ENCODE assay signal across 16 cellular contexts in genomic region chr5:65548281-65548680, GRCh38. TPM values are rescaled to one million over a fixed set of nuclear protein-coding genes. Genes with fewer than 3 reads are reported as not detected.
DNase-seq lines count a peak whose midpoint lies in the region; ATAC-seq and TF ChIP-seq lines count a peak whose summit lies in the region.
"Had no signal": no experiment of that assay in that cellular context is flagged by ENCODE, and none has a peak within 500 bp of the region (broad histone marks: within the 10 kb centered on the region; RNA-seq: fewer than 3 reads in every experiment).

No MANE protein-coding gene starts in this region.

- POLR2A ChIA-PET in activated CD8-positive, alpha-beta T cell treated with anti-CD3 and anti-CD28 coated beads for 36 hours (lab: Charles Lee) = no interaction called here
- POLR2A ChIA-PET in activated CD8-positive, alpha-beta T cell treated with anti-CD3 and anti-CD28 coated beads, Interleukin-2, amount 10 ng/mL, durations not matched to agents 7 days and 5 days (lab: Charles Lee) = interaction anchor here (3.7 kb wide), 1 partner anchor 14 kb away, joined by 17 read pairs; the partner anchor contains the start of genes CENPK and PPWD1
- POLR2A ChIA-PET in activated CD4-positive, alpha-beta memory T cell treated with anti-CD3 and anti-CD28 coated beads for 36 hours (lab: Charles Lee) = no interaction called here

- H3K4me3 Mint-ChIP-seq in activated CD8-positive, alpha-beta T cell treated with anti-CD3 and anti-CD28 coated beads for 36 hours = no peak overlapping the region
- H3K4me3 Mint-ChIP-seq in activated CD8-positive, alpha-beta T cell treated with anti-CD3 and anti-CD28 coated beads, Interleukin-2, amount 10 ng/mL, durations not matched to agents 7 days and 5 days = no peak overlapping the region
- no peak overlapping the region for H3K4me3 Mint-ChIP-seq in activated T-cell treated with anti-CD3 and anti-CD28 coated beads, Interleukin-2, amount 50 U/mL, for 72 hours
- H3K4me3 Mint-ChIP-seq in activated CD4-positive, alpha-beta memory T cell treated with anti-CD3 and anti-CD28 coated beads for 36 hours = no peak overlapping the region
- no peak overlapping the region for H3K4me3 Mint-ChIP-seq in stimulated activated effector memory CD8-positive, alpha-beta T cell treated with anti-CD3 and anti-CD28 coated beads, Interleukin-12 subunit alpha, Interleukin-12 subunit beta, amount 100 ng/mL, for 72 hours
- H3K4me3 Mint-ChIP-seq: CD8-positive, alpha-beta T cell; HFFc6 had no signal

- CTCF ChIA-PET in activated CD8-positive, alpha-beta T cell treated with anti-CD3 and anti-CD28 coated beads for 36 hours (lab: Charles Lee) = no interaction called here
- CTCF ChIA-PET in activated CD8-positive, alpha-beta T cell treated with anti-CD3 and anti-CD28 coated beads, Interleukin-2, amount 10 ng/mL, durations not matched to agents 7 days and 5 days (lab: Charles Lee) = no interaction called here
- CTCF ChIA-PET in activated CD4-positive, alpha-beta memory T cell treated with anti-CD3 and anti-CD28 coated beads for 36 hours (lab: Charles Lee) = interaction anchor here (0.6 kb wide), 1 partner anchor 11 kb away, joined by 6 read pairs; no protein-coding TSS in a partner anchor

- no peak overlapping the region for H3K27ac Mint-ChIP-seq in activated CD8-positive, alpha-beta T cell treated with anti-CD3 and anti-CD28 coated beads for 36 hours
- no peak overlapping the region for H3K27ac Mint-ChIP-seq in activated CD8-positive, alpha-beta T cell treated with anti-CD3 and anti-CD28 coated beads, Interleukin-2, amount 10 ng/mL, durations not matched to agents 7 days and 5 days
- H3K27ac Mint-ChIP-seq in activated T-cell treated with anti-CD3 and anti-CD28 coated beads, Interleukin-2, amount 50 U/mL, for 72 hours = no peak overlapping the region
- no peak overlapping the region for H3K27ac Mint-ChIP-seq in activated CD4-positive, alpha-beta memory T cell treated with anti-CD3 and anti-CD28 coated beads for 36 hours
- H3K27ac Mint-ChIP-seq in stimulated activated effector memory CD8-positive, alpha-beta T cell treated with anti-CD3 and anti-CD28 coated beads, Interleukin-12 subunit alpha, Interleukin-12 subunit beta, amount 100 ng/mL, for 72 hours = peak overlapping the region; percentile 67
- H3K27ac Mint-ChIP-seq: CD8-positive, alpha-beta T cell; HFFc6 had no signal

- peaks cover 64% of the 10 kb centered on the region for H3K36me3 Mint-ChIP-seq in activated CD8-positive, alpha-beta T cell treated with anti-CD3 and anti-CD28 coated beads for 36 hours (ENCODE audit: low read depth)
- peaks cover 70% of the 10 kb centered on the region for H3K36me3 Mint-ChIP-seq in activated CD8-positive, alpha-beta T cell treated with anti-CD3 and anti-CD28 coated beads, Interleukin-2, amount 10 ng/mL, durations not matched to agents 7 days and 5 days (ENCODE audit: low read depth)
- H3K36me3 Mint-ChIP-seq in activated T-cell treated with anti-CD3 and anti-CD28 coated beads, Interleukin-2, amount 50 U/mL, for 72 hours (ENCODE audit: insufficient read depth in 2 of 2) = peaks cover 3 to 41% of the 10 kb centered on the region in 2 donors
- H3K36me3 Mint-ChIP-seq in activated CD4-positive, alpha-beta memory T cell treated with anti-CD3 and anti-CD28 coated beads for 36 hours = peaks cover 65% of the 10 kb centered on the region
- H3K36me3 Mint-ChIP-seq in stimulated activated effector memory CD8-positive, alpha-beta T cell treated with anti-CD3 and anti-CD28 coated beads, Interleukin-12 subunit alpha, Interleukin-12 subunit beta, amount 100 ng/mL, for 72 hours = peaks cover 97% of the 10 kb centered on the region

- H3K4me1 Mint-ChIP-seq in activated CD8-positive, alpha-beta T cell treated with anti-CD3 and anti-CD28 coated beads for 36 hours (ENCODE audit: low read depth) = peaks cover 3% of the 10 kb centered on the region
- peaks cover 10% of the 10 kb centered on the region for H3K4me1 Mint-ChIP-seq in activated CD8-positive, alpha-beta T cell treated with anti-CD3 and anti-CD28 coated beads, Interleukin-2, amount 10 ng/mL, durations not matched to agents 7 days and 5 days (ENCODE audit: low read depth)
- peaks cover 12% of the 10 kb centered on the region for H3K4me1 Mint-ChIP-seq in activated T-cell treated with anti-CD3 and anti-CD28 coated beads, Interleukin-2, amount 50 U/mL, for 72 hours (ENCODE audit: low read depth)
- peaks cover 10% of the 10 kb centered on the region for H3K4me1 Mint-ChIP-seq in activated CD4-positive, alpha-beta memory T cell treated with anti-CD3 and anti-CD28 coated beads for 36 hours (ENCODE audit: low read depth)
- peaks cover 16% of the 10 kb centered on the region for H3K4me1 Mint-ChIP-seq in stimulated activated effector memory CD8-positive, alpha-beta T cell treated with anti-CD3 and anti-CD28 coated beads, Interleukin-12 subunit alpha, Interleukin-12 subunit beta, amount 100 ng/mL, for 72 hours

- peak; percentile 13 for ATAC-seq in activated CD8-positive, alpha-beta T cell treated with anti-CD3 and anti-CD28 coated beads for 36 hours
- no peak for ATAC-seq in activated CD8-positive, alpha-beta T cell treated with anti-CD3 and anti-CD28 coated beads, Interleukin-2, amount 10 ng/mL, durations not matched to agents 7 days and 5 days
- ATAC-seq in activated T-cell treated with anti-CD3 and anti-CD28 coated beads, Interleukin-2, amount 50 U/mL, for 72 hours (replicated peaks in 1 of 2) = peak; percentile 74 to 92
- ATAC-seq in stimulated activated effector memory CD8-positive, alpha-beta T cell treated with anti-CD3 and anti-CD28 coated beads, Interleukin-12 subunit alpha, Interleukin-12 subunit beta, amount 100 ng/mL, for 72 hours = peak; percentile 97
- no peak for ATAC-seq in GM18519 (IDR thresholded peaks at IDR 0.05; ENCODE audit: low FRiP score, unreplicated experiment)
- ATAC-seq: CD8-positive, alpha-beta T cell; GM12878 had no signal

- H3K9me3 Mint-ChIP-seq in activated CD8-positive, alpha-beta T cell treated with anti-CD3 and anti-CD28 coated beads for 36 hours = no peaks in the 10 kb centered on the region
- H3K9me3 Mint-ChIP-seq in activated CD8-positive, alpha-beta T cell treated with anti-CD3 and anti-CD28 coated beads, Interleukin-2, amount 10 ng/mL, durations not matched to agents 7 days and 5 days (ENCODE audit: insufficient read depth) = no peaks in the 10 kb centered on the region
- no peaks in the 10 kb centered on the region for H3K9me3 Mint-ChIP-seq in activated T-cell treated with anti-CD3 and anti-CD28 coated beads, Interleukin-2, amount 50 U/mL, for 72 hours
- no peaks in the 10 kb centered on the region for H3K9me3 Mint-ChIP-seq in activated CD4-positive, alpha-beta memory T cell treated with anti-CD3 and anti-CD28 coated beads for 36 hours
- H3K9me3 Mint-ChIP-seq in stimulated activated effector memory CD8-positive, alpha-beta T cell treated with anti-CD3 and anti-CD28 coated beads, Interleukin-12 subunit alpha, Interleukin-12 subunit beta, amount 100 ng/mL, for 72 hours = no peaks in the 10 kb centered on the region
- H3K9me3 Mint-ChIP-seq: CD8-positive, alpha-beta T cell; HFFc6 had no signal

- intact Hi-C loops in activated CD8-positive, alpha-beta T cell treated with anti-CD3 and anti-CD28 coated beads for 36 hours (cut with micrococcal nuclease) = no loop called here
- intact Hi-C loops in activated CD4-positive, alpha-beta memory T cell treated with anti-CD3 and anti-CD28 coated beads for 36 hours (cut with micrococcal nuclease) = no loop called here

- no peak for TF ChIP-seq CTCF in activated CD8-positive, alpha-beta T cell treated with anti-CD3 and anti-CD28 coated beads for 36 hours (IDR thresholded peaks at IDR 0.05)

- no peaks in the 10 kb centered on the region for H3K27me3 Mint-ChIP-seq in activated CD8-positive, alpha-beta T cell treated with anti-CD3 and anti-CD28 coated beads for 36 hours
- H3K27me3 Mint-ChIP-seq in activated CD8-positive, alpha-beta T cell treated with anti-CD3 and anti-CD28 coated beads, Interleukin-2, amount 10 ng/mL, durations not matched to agents 7 days and 5 days (ENCODE audit: low read depth) = no peaks in the 10 kb centered on the region
- no peaks in the 10 kb centered on the region for H3K27me3 Mint-ChIP-seq in activated T-cell treated with anti-CD3 and anti-CD28 coated beads, Interleukin-2, amount 50 U/mL, for 72 hours (ENCODE audit: low read depth)
- no peaks in the 10 kb centered on the region for H3K27me3 Mint-ChIP-seq in activated CD4-positive, alpha-beta memory T cell treated with anti-CD3 and anti-CD28 coated beads for 36 hours

- DNase-seq in activated CD8-positive, alpha-beta T cell treated with anti-CD3 and anti-CD28 coated beads for 36 hours = no peak
- no peak for DNase-seq in activated CD8-positive, alpha-beta T cell treated with anti-CD3 and anti-CD28 coated beads, Interleukin-2, amount 10 ng/mL, durations not matched to agents 7 days and 5 days
- DNase-seq in activated T-cell treated with anti-CD3 and anti-CD28 coated beads, Interleukin-2, amount 50 U/mL, for 72 hours = peak; percentile 25 to 28
- no peak for DNase-seq in activated T-cell treated with anti-CD3 and anti-CD28 coated beads, Interleukin-2, amount 50 U/mL, for 1 hour
- DNase-seq in activated CD4-positive, alpha-beta memory T cell treated with anti-CD3 and anti-CD28 coated beads for 36 hours = peak; percentile 26
- no peak for DNase-seq in stimulated activated effector memory CD8-positive, alpha-beta T cell treated with anti-CD3 and anti-CD28 coated beads, Interleukin-12 subunit alpha, Interleukin-12 subunit beta, amount 100 ng/mL, for 72 hours (ENCODE audit: low spot score in 2 of 2)
- DNase-seq in kidney tubule cell (ENCODE audit: low spot score) = no peak
- DNase-seq: C1 segment of cervical spinal cord; Caco-2; CD8-positive, alpha-beta T cell; DMS153; DND-41; GOT3; HFFc6 had no signal

RNA-seq across cellular contexts. Expression of gene CENPK, which starts 14.7 kb away (rescaled TPM):
- 10 to 100 TPM; 70.9 to 79.2 TPM for total RNA-seq in activated CD8-positive, alpha-beta T cell treated with anti-CD3 and anti-CD28 coated beads for 36 hours
- 100 to 1,000 TPM in 1 of 2 experiments, 10 to 100 TPM in 1; 97.8 to 110 TPM for total RNA-seq in activated CD8-positive, alpha-beta T cell treated with anti-CD3 and anti-CD28 coated beads, Interleukin-2, amount 10 ng/mL, durations not matched to agents 7 days and 5 days
- 100 to 1,000 TPM in 1 of 2 donors, 10 to 100 TPM in 1; 70.5 to 104 TPM for total RNA-seq in activated T-cell treated with anti-CD3 and anti-CD28 coated beads, Interleukin-2, amount 50 U/mL, for 72 hours
- total RNA-seq in activated CD4-positive, alpha-beta memory T cell treated with anti-CD3 and anti-CD28 coated beads for 36 hours = 10 to 100 TPM; 79.7 to 87.5 TPM

RNA-seq across cellular contexts. Expression of gene PPWD1, which starts 14.8 kb away (rescaled TPM):
- 10 to 100 TPM; 33.8 to 37.8 TPM for total RNA-seq in activated CD8-positive, alpha-beta T cell treated with anti-CD3 and anti-CD28 coated beads for 36 hours
- 10 to 100 TPM; 46.5 to 47.7 TPM for total RNA-seq in activated CD8-positive, alpha-beta T cell treated with anti-CD3 and anti-CD28 coated beads, Interleukin-2, amount 10 ng/mL, durations not matched to agents 7 days and 5 days
- total RNA-seq in activated T-cell treated with anti-CD3 and anti-CD28 coated beads, Interleukin-2, amount 50 U/mL, for 72 hours = 10 to 100 TPM; 58.1 to 62.4 TPM
- 10 to 100 TPM; 38.0 to 42.2 TPM for total RNA-seq in activated CD4-positive, alpha-beta memory T cell treated with anti-CD3 and anti-CD28 coated beads for 36 hours

Comparison
In these comparisons a context has a peak if more than half of its experiments do, and no peak if none do; other contexts are left out.
1. ATAC-seq: peak in activated CD8-positive, alpha-beta T cell treated with anti-CD3 and anti-CD28 coated beads for 36 hours (single experiment), activated T-cell treated with anti-CD3 and anti-CD28 coated beads, Interleukin-2, amount 50 U/mL, for 72 hours (2 of 2) and stimulated activated effector memory CD8-positive, alpha-beta T cell treated with anti-CD3 and anti-CD28 coated beads, Interleukin-12 subunit alpha, Interleukin-12 subunit beta, amount 100 ng/mL, for 72 hours (single experiment); none in activated CD8-positive, alpha-beta T cell treated with anti-CD3 and anti-CD28 coated beads, Interleukin-2, amount 10 ng/mL, durations not matched to agents 7 days and 5 days (single experiment) and GM18519 (single experiment).
2. DNase-seq: peak in activated T-cell treated with anti-CD3 and anti-CD28 coated beads, Interleukin-2, amount 50 U/mL, for 72 hours (2 of 2) and activated CD4-positive, alpha-beta memory T cell treated with anti-CD3 and anti-CD28 coated beads for 36 hours (single experiment); none in activated CD8-positive, alpha-beta T cell treated with anti-CD3 and anti-CD28 coated beads for 36 hours (single experiment), activated CD8-positive, alpha-beta T cell treated with anti-CD3 and anti-CD28 coated beads, Interleukin-2, amount 10 ng/mL, durations not matched to agents 7 days and 5 days (single experiment), activated T-cell treated with anti-CD3 and anti-CD28 coated beads, Interleukin-2, amount 50 U/mL, for 1 hour (single experiment), stimulated activated effector memory CD8-positive, alpha-beta T cell treated with anti-CD3 and anti-CD28 coated beads, Interleukin-12 subunit alpha, Interleukin-12 subunit beta, amount 100 ng/mL, for 72 hours (0 of 2) and kidney tubule cell (single experiment).